In genomic region chr7:6274743-6275142, GRCh38 we compare ENCODE assay signal across 17 cellular contexts. TPM values are rescaled to one million over a fixed set of nuclear protein-coding genes. Genes with fewer than 3 reads are reported as not detected.
A peak's percentile ranks its signal among the peaks of the same experiment; 100 is the strongest.
DNase-seq lines count a peak whose midpoint lies in the region; ATAC-seq, FAIRE-seq and TF ChIP-seq lines count a peak whose summit lies in the region.
"Had no signal": no experiment of that assay in that cellular context is flagged by ENCODE, and none has a peak within 500 bp of the region (broad histone marks: within the 10 kb centered on the region; RNA-seq: fewer than 3 reads in every experiment).

No MANE protein-coding gene starts in this region.

- POLR2A ChIA-PET in SK-N-SH (lab: Yijun Ruan, JAX) = no interaction called here

- CTCF ChIA-PET in SK-N-SH (lab: Yijun Ruan, JAX) = interaction anchor here (1.5 to 1.6 kb wide), 2 partner anchors 8 to 114 kb away, joined by 5 to 6 read pairs; no protein-coding TSS in a partner anchor

- 0 out of 4 replicates have a peak overlapping the region, but pooled peaks of 1 of the 2 experiments have one; percentile 6 for H3K27ac ChIP-seq in SK-N-SH (ENCODE audit: low read depth in 2 of 2, low read length in 1 of 2)
- H3K27ac ChIP-seq in small intestine (ENCODE audit: low read depth in 1 of 2, low read length in 1 of 2) = no peak overlapping the region
- H3K27ac ChIP-seq: 22Rv1, A549, C4-2B had no signal

- H3K9me3 ChIP-seq in SK-N-SH (no peaks in the 10 kb centered on the region), small intestine (ENCODE audit: control insufficient read depth, low read depth) (no peaks in the 10 kb centered on the region)
- H3K9me3 ChIP-seq: A549 had no signal

- TF ChIP-seq CTCF in SK-N-SH (IDR thresholded peaks at IDR 0.05) (no peak), nephron (IDR thresholded peaks at IDR 0.05; ENCODE audit: unreplicated experiment in 3 of 3) (no peak)

- no peak overlapping the region for H3K27ac Mint-ChIP-seq in activated T-helper 1 cell treated with anti-CD3 and anti-CD28 coated beads, Interleukin-12 subunit alpha, Interleukin-12 subunit beta, Interleukin-2, Interleukin-4 antibody, amounts not matched to agents 30 ng/mL and 10 ng/mL and 1 ng/mL, durations not matched to agents 14 hours and 24 hours and 36 hours
- no peak overlapping the region for H3K27ac Mint-ChIP-seq in nephron
- H3K27ac Mint-ChIP-seq: H9 had no signal

- WGBS in SK-N-SH (ENCODE audit: low lambda C conversion rate) = 44% methylated on average over 2 of the region's 2 CpGs
- 81 to 89% (median 82%) methylated on average over 2 of the region's 2 CpGs for WGBS in small intestine, 3 donors

- H3K9ac ChIP-seq in SK-N-SH = no peak overlapping the region

- H3K4me3 ChIP-seq in SK-N-SH (ENCODE audit: low read depth in 2 of 2, low read length in 1 of 2) = no peak overlapping the region
- no peak overlapping the region for H3K4me3 ChIP-seq in small intestine (ENCODE audit: low read depth in 1 of 2, low read length in 2 of 2)
- H3K4me3 ChIP-seq: A549 had no signal

- H3K4me1 ChIP-seq in SK-N-SH (ENCODE audit: control insufficient read depth in 1 of 2, insufficient read depth in 2 of 2, low read depth in 1 of 2, low read length in 1 of 2) (peaks cover 12 to 20% of the 10 kb centered on the region in 2 experiments; a peak in 2 of 4 replicates), small intestine (ENCODE audit: control insufficient read depth in 2 of 2, insufficient read depth in 1 of 2, low read depth in 1 of 2, low read length in 1 of 2) (peaks cover 3 to 7% of the 10 kb centered on the region in 2 donors)

- H2AFZ ChIP-seq in SK-N-SH (ENCODE audit: low read depth) = no peak overlapping the region; the same call in 1 of the 2 replicates

- intact Hi-C loops in activated T-helper 1 cell treated with anti-CD3 and anti-CD28 coated beads, Interleukin-12 subunit alpha, Interleukin-12 subunit beta, Interleukin-2, Interleukin-4 antibody, amounts not matched to agents 30 ng/mL and 10 ng/mL and 1 ng/mL, durations not matched to agents 14 hours and 24 hours and 36 hours (cut with micrococcal nuclease) = loop anchor here (5.0 kb wide), 2 partner anchors 52 to 163 kb away; no protein-coding TSS in a partner anchor

- no peaks in the 10 kb centered on the region for H3K36me3 Mint-ChIP-seq in activated T-helper 1 cell treated with anti-CD3 and anti-CD28 coated beads, Interleukin-12 subunit alpha, Interleukin-12 subunit beta, Interleukin-2, Interleukin-4 antibody, amounts not matched to agents 30 ng/mL and 10 ng/mL and 1 ng/mL, durations not matched to agents 14 hours and 24 hours and 36 hours (ENCODE audit: low read depth)
- no peaks in the 10 kb centered on the region for H3K36me3 Mint-ChIP-seq in nephron (ENCODE audit: low read depth)

- peaks cover 25% of the 10 kb centered on the region for H3F3A ChIP-seq in SK-N-SH (replicated peaks; ENCODE audit: insufficient read depth)

- no peaks in the 10 kb centered on the region for H3K9me2 ChIP-seq in SK-N-SH

- DNase-seq in SK-N-SH (no peak), small intestine (no peak), SW480 (ENCODE audit: low spot score) (no peak), NCI-H748 (lab: John Stamatoyannopoulos, UW; ENCODE audit: unreplicated experiment) (no peak)
- no peak for DNase-seq in activated T-helper 1 cell treated with anti-CD3 and anti-CD28 coated beads, Interleukin-12 subunit alpha, Interleukin-12 subunit beta, Interleukin-2, Interleukin-4 antibody, amounts not matched to agents 30 ng/mL and 10 ng/mL and 1 ng/mL, durations not matched to agents 14 hours and 24 hours and 36 hours (ENCODE audit: low spot score)
- DNase-seq: AML-193; CD4-positive, alpha-beta memory T cell; DMS79 treated with DMSO at 0.1 percent for 48 hours; GDM1; H9; KBM-7 had no signal

- H3K27me3 Mint-ChIP-seq in activated T-helper 1 cell treated with anti-CD3 and anti-CD28 coated beads, Interleukin-12 subunit alpha, Interleukin-12 subunit beta, Interleukin-2, Interleukin-4 antibody, amounts not matched to agents 30 ng/mL and 10 ng/mL and 1 ng/mL, durations not matched to agents 14 hours and 24 hours and 36 hours (ENCODE audit: insufficient read depth) = peaks cover 46% of the 10 kb centered on the region
- H3K27me3 Mint-ChIP-seq in nephron (ENCODE audit: low read depth) = peaks cover 4% of the 10 kb centered on the region

- no peak for FAIRE-seq in small intestine (lab: Jason Lieb, UNC)
- FAIRE-seq: A549, H1 had no signal

- H3K4me3 Mint-ChIP-seq in activated T-helper 1 cell treated with anti-CD3 and anti-CD28 coated beads, Interleukin-12 subunit alpha, Interleukin-12 subunit beta, Interleukin-2, Interleukin-4 antibody, amounts not matched to agents 30 ng/mL and 10 ng/mL and 1 ng/mL, durations not matched to agents 14 hours and 24 hours and 36 hours = peak overlapping the region; percentile 2
- peak overlapping the region; percentile 72 to 85 (median 73) for H3K4me3 Mint-ChIP-seq in nephron
- H3K4me3 Mint-ChIP-seq: H9 had no signal

- no peak for TF ChIP-seq EP300 in SK-N-SH (IDR thresholded peaks at IDR 0.05; ENCODE audit: borderline replicate concordance in 1 of 2, low read depth in 1 of 2, low read length in 1 of 2)

- peaks cover 24% of the 10 kb centered on the region for H3K79me2 ChIP-seq in SK-N-SH (ENCODE audit: insufficient read depth)

- ATAC-seq in SK-N-SH treated with all-trans-retinoic acid at 6 μM for 48 hours = no peak
- ATAC-seq: A549 had no signal

- H3K4me2 ChIP-seq in SK-N-SH = no peak overlapping the region
- H3K4me2 ChIP-seq: A549 had no signal

- peaks cover 0 to 5% of the 10 kb centered on the region in 2 experiments for H3K36me3 ChIP-seq in SK-N-SH (replicated peaks in 1 of 2; ENCODE audit: control insufficient read depth in 1 of 2, insufficient read depth in 2 of 2, low read length in 1 of 2)
- H3K36me3 ChIP-seq in small intestine (ENCODE audit: control insufficient read depth in 2 of 2, insufficient read depth in 2 of 2, low read length in 2 of 2) = no peaks in the 10 kb centered on the region

- H3K4me1 Mint-ChIP-seq in activated T-helper 1 cell treated with anti-CD3 and anti-CD28 coated beads, Interleukin-12 subunit alpha, Interleukin-12 subunit beta, Interleukin-2, Interleukin-4 antibody, amounts not matched to agents 30 ng/mL and 10 ng/mL and 1 ng/mL, durations not matched to agents 14 hours and 24 hours and 36 hours (ENCODE audit: low read depth) = peaks cover 19% of the 10 kb centered on the region
- peaks cover 27% of the 10 kb centered on the region for H3K4me1 Mint-ChIP-seq in nephron

- H3K27me3 ChIP-seq in SK-N-SH (ENCODE audit: insufficient read depth) = no peaks in the 10 kb centered on the region
- H3K27me3 ChIP-seq in small intestine (ENCODE audit: control insufficient read depth in 2 of 2, insufficient read depth in 2 of 2, low read length in 2 of 2) = no peaks in the 10 kb centered on the region

- no peak for TF ChIP-seq RAD21 in SK-N-SH (IDR thresholded peaks at IDR 0.05; ENCODE audit: low read length)

- H4K20me1 ChIP-seq in SK-N-SH (ENCODE audit: insufficient read depth) = peaks cover 21% of the 10 kb centered on the region

- H3K9me3 Mint-ChIP-seq in activated T-helper 1 cell treated with anti-CD3 and anti-CD28 coated beads, Interleukin-12 subunit alpha, Interleukin-12 subunit beta, Interleukin-2, Interleukin-4 antibody, amounts not matched to agents 30 ng/mL and 10 ng/mL and 1 ng/mL, durations not matched to agents 14 hours and 24 hours and 36 hours = no peaks in the 10 kb centered on the region
- no peaks in the 10 kb centered on the region for H3K9me3 Mint-ChIP-seq in nephron
- H3K9me3 Mint-ChIP-seq: CD4-positive, alpha-beta memory T cell; H9 had no signal

TF ChIP-seq in SK-N-SH treated with all-trans-retinoic acid at 6 μM for 48 hours, 23 proteins besides CTCF, POLR2A, EP300 and RAD21 (continues in another document):
- TF ChIP-seq ISL1 (CRISPR knock-in tag; IDR thresholded peaks at IDR 0.05) (peak; percentile 80), OSR1 (CRISPR knock-in tag; IDR thresholded peaks at IDR 0.05) (no peak), PPARA (CRISPR knock-in tag; IDR thresholded peaks at IDR 0.05; ENCODE audit: borderline replicate concordance) (no peak), POU6F1 (CRISPR knock-in tag; IDR thresholded peaks at IDR 0.05; ENCODE audit: borderline replicate concordance, low read depth) (no peak)

TF ChIP-seq in SK-N-SH, 30 proteins besides CTCF, POLR2A, EP300 and RAD21 (continues in another document):
- TF ChIP-seq FOXJ3 (CRISPR knock-in tag; IDR thresholded peaks at IDR 0.05) (no peak), TAF1 (IDR thresholded peaks at IDR 0.05; ENCODE audit: borderline replicate concordance, low read depth, low read length) (no peak), PBX3 (IDR thresholded peaks at IDR 0.05) (no peak), FOSL2 (IDR thresholded peaks at IDR 0.05; ENCODE audit: borderline replicate concordance, low read depth) (no peak), GABPA (IDR thresholded peaks at IDR 0.05; ENCODE audit: low read depth) (no peak), MEF2A (IDR thresholded peaks at IDR 0.05; ENCODE audit: borderline replicate concordance, low read depth) (no peak), YY1 (IDR thresholded peaks at IDR 0.05; ENCODE audit: low read depth) (no peak), RCOR1 (IDR thresholded peaks at IDR 0.05; ENCODE audit: low read length) (no peak), JUND (IDR thresholded peaks at IDR 0.05) (no peak)
- TF ChIP-seq, protein P1, sequence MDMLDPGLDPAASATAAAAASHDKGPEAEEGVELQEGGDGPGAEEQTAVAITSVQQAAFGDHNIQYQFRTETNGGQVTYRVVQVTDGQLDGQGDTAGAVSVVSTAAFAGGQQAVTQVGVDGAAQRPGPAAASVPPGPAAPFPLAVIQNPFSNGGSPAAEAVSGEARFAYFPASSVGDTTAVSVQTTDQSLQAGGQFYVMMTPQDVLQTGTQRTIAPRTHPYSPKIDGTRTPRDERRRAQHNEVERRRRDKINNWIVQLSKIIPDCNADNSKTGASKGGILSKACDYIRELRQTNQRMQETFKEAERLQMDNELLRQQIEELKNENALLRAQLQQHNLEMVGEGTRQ (IDR thresholded peaks at IDR 0.05; ENCODE audit: borderline replicate concordance, low read depth, low read length) = no peak

RNA-seq across cellular contexts. Expression of gene CYTH3, which starts 2.3 kb away (rescaled TPM):
- polyA plus RNA-seq in SK-N-SH (2012; rRNA removed) (55.1 and 56.8 TPM in 2 replicates), small intestine (10 to 100 TPM; 21.3 to 24.6 (median 24.2) TPM)
- polyA plus RNA-seq in SK-N-SH (2012; cell fraction: cytosol; rRNA removed) = 28.3 and 39.7 TPM in 2 replicates
- 98.4 and 108 TPM in 2 replicates for polyA plus RNA-seq in SK-N-SH (2012; cell fraction: nucleus; rRNA removed)
- 0.65 and 1.7 TPM in 2 replicates for total RNA-seq in activated T-helper 1 cell treated with anti-CD3 and anti-CD28 coated beads, Interleukin-12 subunit alpha, Interleukin-12 subunit beta, Interleukin-2, Interleukin-4 antibody, amounts not matched to agents 30 ng/mL and 10 ng/mL and 1 ng/mL, durations not matched to agents 14 hours and 24 hours and 36 hours
